In genomic region chr17:3683054-3683511, GRCh38 we compare ENCODE assay signal across 1 cellular context.
TF ChIP-seq lines count a peak whose summit lies in the region.

No MANE protein-coding gene starts in this region.

TF ChIP-seq in SK-N-SH, 30 proteins besides CTCF, POLR2A, EP300 and RAD21 (continued from another document):
- TF ChIP-seq, protein P1, sequence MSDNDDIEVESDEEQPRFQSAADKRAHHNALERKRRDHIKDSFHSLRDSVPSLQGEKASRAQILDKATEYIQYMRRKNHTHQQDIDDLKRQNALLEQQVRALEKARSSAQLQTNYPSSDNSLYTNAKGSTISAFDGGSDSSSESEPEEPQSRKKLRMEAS (IDR thresholded peaks at IDR 0.05; ENCODE audit: low read depth), result no peak
- no peak for TF ChIP-seq EZH2phosphoT487 (IDR thresholded peaks at IDR 0.05; ENCODE audit: borderline replicate concordance, low read depth)
